15 cellular contexts compared by ENCODE assay signal in the genomic region with DNA sequence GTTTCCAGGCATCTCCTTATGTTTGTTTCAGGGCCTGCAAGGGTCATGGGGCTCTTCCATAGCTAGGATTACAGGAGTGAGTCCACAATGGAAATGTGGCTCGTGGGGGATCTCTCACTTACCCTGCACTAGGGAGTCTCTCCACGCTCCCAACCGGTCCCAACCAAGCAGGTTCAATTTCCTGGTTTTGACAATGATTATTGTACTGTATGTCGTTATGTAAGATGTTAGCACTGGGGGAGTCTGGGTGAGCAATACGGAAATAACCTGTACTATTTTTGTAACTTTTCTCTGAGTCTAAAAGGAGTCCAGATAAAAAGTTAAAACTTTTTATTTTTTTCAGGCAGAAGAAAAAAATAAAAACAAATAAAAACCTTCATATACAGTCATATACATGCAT.
"Had no signal": no experiment of that assay in that cellular context is flagged by ENCODE, and none has a peak within 500 bp of the region (broad histone marks: within the 10 kb centered on the region; RNA-seq: fewer than 3 reads in every experiment).

No MANE protein-coding gene starts in this region.

- H3K4me3 Mint-ChIP-seq: nephron; T-helper 2 cell treated with Interferon-gamma antibody and Interleukin-4, amounts not matched to agents 5 μg/mL and 100 μg/mL, for 36 hours had no signal

- H3K4me1 ChIP-seq: foreskin keratinocyte, prostate gland, right lobe of liver, upper lobe of right lung had no signal

- H3K27ac Mint-ChIP-seq: T-helper 2 cell treated with Interferon-gamma antibody and Interleukin-4, amounts not matched to agents 5 μg/mL and 100 μg/mL, for 36 hours had no signal

- ATAC-seq: foreskin keratinocyte, left colon, right lobe of liver, upper lobe of right lung had no signal

- H3K36me3 ChIP-seq: ascending aorta, prostate gland, right lobe of liver, upper lobe of right lung had no signal

- H3K4me3 ChIP-seq: ascending aorta, lung, prostate gland, right lobe of liver, spleen, testis, upper lobe of right lung had no signal

- H3K9me3 ChIP-seq: ascending aorta, prostate gland, right lobe of liver, testis, upper lobe of right lung had no signal

- H3K27me3 ChIP-seq: ascending aorta, foreskin keratinocyte, right lobe of liver, spleen, testis, upper lobe of right lung had no signal

- H3K27ac ChIP-seq: ascending aorta, foreskin keratinocyte, prostate gland, right lobe of liver, spleen, testis, upper lobe of right lung had no signal

- DNase-seq: activated CD4-positive, alpha-beta T cell treated with anti-CD3 and anti-CD28 coated beads for 4 hours; activated CD8-positive, alpha-beta memory T cell treated with anti-CD3 and anti-CD28 coated beads for 24 hours; activated gamma-delta T cell; foreskin keratinocyte; left colon; right lobe of liver; spleen; stimulated activated CD4-positive, alpha-beta T cell treated with anti-CD3 and anti-CD28 coated beads, Interleukin-2, amount 100 ng/mL, for 24 hours; upper lobe of right lung had no signal
